ENCODE assay signal across 13 cellular contexts in the genomic region with DNA sequence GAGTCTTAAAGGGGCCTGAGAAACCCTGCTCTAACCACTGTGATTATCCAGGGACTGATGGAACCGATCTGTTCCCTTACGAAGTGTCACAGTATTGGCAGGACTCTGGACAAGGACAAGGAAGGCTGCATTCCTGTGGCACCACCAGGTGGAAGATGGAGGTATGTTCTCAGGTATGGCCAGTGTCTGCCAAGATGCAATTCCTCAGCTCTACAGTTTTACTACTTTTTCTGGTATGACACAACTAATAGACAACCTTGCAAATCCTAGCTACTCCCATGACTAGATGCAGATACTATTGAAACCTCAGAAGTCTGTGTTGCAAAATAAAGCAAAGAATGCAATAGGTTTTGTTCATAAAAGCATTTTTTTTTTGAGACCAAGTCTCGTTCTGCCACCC. TPM values are rescaled to one million over a fixed set of nuclear protein-coding genes. Genes with fewer than 3 reads are reported as not detected.
DNase-seq lines count a peak whose midpoint lies in the region; ATAC-seq, FAIRE-seq and TF ChIP-seq lines count a peak whose summit lies in the region.
"Had no signal": no experiment of that assay in that cellular context is flagged by ENCODE, and none has a peak within 500 bp of the region (broad histone marks: within the 10 kb centered on the region; RNA-seq: fewer than 3 reads in every experiment).

No MANE protein-coding gene starts in this region.

- H3K36me3 Mint-ChIP-seq in CD8-positive, alpha-beta memory T cell = no peaks in the 10 kb centered on the region

- no peak overlapping the region for H3K4me3 Mint-ChIP-seq in CD8-positive, alpha-beta memory T cell

- H3K36me3 ChIP-seq in RWPE2 (ENCODE audit: low read depth) (no peaks in the 10 kb centered on the region), kidney (ENCODE audit: control insufficient read depth in 1 of 2, insufficient read depth in 2 of 2, low read length in 2 of 2) (no peaks in the 10 kb centered on the region), upper lobe of right lung (peaks cover 9% of the 10 kb centered on the region), BE2C (no peaks in the 10 kb centered on the region)
- no peaks in the 10 kb centered on the region for H3K36me3 ChIP-seq in CD8-positive, alpha-beta memory T cell (ENCODE audit: insufficient read depth, low read length)
- H3K36me3 ChIP-seq: BLaER1 had no signal

- CTCF ChIA-PET in CD8-positive, alpha-beta memory T cell (lab: Charles Lee) = no interaction called here

- no peaks in the 10 kb centered on the region for H3K4me1 Mint-ChIP-seq in CD8-positive, alpha-beta memory T cell

- FAIRE-seq in kidney (lab: Jason Lieb, UNC) = no peak

- DNase-seq in left ventricle myocardium superior (no peak), Right ventricle myocardium inferior (ENCODE audit: missing footprints) (no peak), RWPE2 (ENCODE audit: low spot score) (no peak), kidney (no peak), upper lobe of right lung (no peak), BE2C (no peak), NOMO-1 treated with DMSO at 0.1 percent for 48 hours (lab: John Stamatoyannopoulos, UW; ENCODE audit: unreplicated experiment) (no peak)
- no peak for DNase-seq in CD8-positive, alpha-beta memory T cell
- DNase-seq: effector CD8-positive, alpha-beta T cell; NCI-H446; right cardiac atrium; T-helper 9 cell had no signal

- H3K4me1 ChIP-seq in RWPE2 (ENCODE audit: insufficient read depth, poor library complexity, severe bottlenecking) = peaks cover 13% of the 10 kb centered on the region
- no peaks in the 10 kb centered on the region for H3K4me1 ChIP-seq in kidney (ENCODE audit: control insufficient read depth in 1 of 2, insufficient read depth in 1 of 2, low read depth in 1 of 2, low read length in 2 of 2)
- H3K4me1 ChIP-seq in upper lobe of right lung = peaks cover 6% of the 10 kb centered on the region
- no peaks in the 10 kb centered on the region for H3K4me1 ChIP-seq in BE2C
- H3K4me1 ChIP-seq in CD8-positive, alpha-beta memory T cell (ENCODE audit: insufficient read depth, low read length) = no peaks in the 10 kb centered on the region
- H3K4me1 ChIP-seq: BLaER1 had no signal

- peak; percentile 82 for TF ChIP-seq CTCF in RWPE2 (IDR thresholded peaks at IDR 0.05; ENCODE audit: poor library complexity, severe bottlenecking)
- TF ChIP-seq CTCF in kidney (IDR thresholded peaks at IDR 0.05; ENCODE audit: borderline replicate concordance, extremely low read depth, insufficient read depth) = peak; percentile 20
- peak; percentile 28 for TF ChIP-seq CTCF in upper lobe of right lung (IDR thresholded peaks at IDR 0.05)
- no peak for TF ChIP-seq CTCF in BE2C (IDR thresholded peaks at IDR 0.05; ENCODE audit: low read depth, low read length)

- POLR2A ChIA-PET in CD8-positive, alpha-beta memory T cell (lab: Charles Lee) = no interaction called here

- intact Hi-C loops in left ventricle myocardium superior (cut with micrococcal nuclease) (no loop called here), Right ventricle myocardium inferior (cut with DNase I) (no loop called here), kidney (cut with DNase I) (no loop called here), upper lobe of right lung (cut with DNase I) (no loop called here)

- peaks cover 4 to 19% of the 10 kb centered on the region in 2 donors for H3K27me3 Mint-ChIP-seq in CD8-positive, alpha-beta memory T cell

- H3K9ac ChIP-seq in kidney (ENCODE audit: low read length in 2 of 2) = no peak overlapping the region
- H3K9ac ChIP-seq: BLaER1 had no signal

- H3K9me3 ChIP-seq in RWPE2 (ENCODE audit: severe bottlenecking) = no peaks in the 10 kb centered on the region
- no peaks in the 10 kb centered on the region for H3K9me3 ChIP-seq in kidney (ENCODE audit: control insufficient read depth in 1 of 2, low read length in 2 of 2)
- H3K9me3 ChIP-seq in upper lobe of right lung = no peaks in the 10 kb centered on the region
- no peaks in the 10 kb centered on the region for H3K9me3 ChIP-seq in BE2C
- no peaks in the 10 kb centered on the region for H3K9me3 ChIP-seq in CD8-positive, alpha-beta memory T cell (ENCODE audit: low read length)
- H3K9me3 ChIP-seq: BLaER1 had no signal

- no peaks in the 10 kb centered on the region for H3K9me3 Mint-ChIP-seq in CD8-positive, alpha-beta memory T cell

- ATAC-seq in left ventricle myocardium superior = peak; percentile 26
- no peak for ATAC-seq in Right ventricle myocardium inferior
- ATAC-seq in RWPE2 (ENCODE audit: low read depth) = peak; percentile 63
- ATAC-seq in upper lobe of right lung = peak; percentile 92

- H3K27ac Mint-ChIP-seq in CD8-positive, alpha-beta memory T cell = no peak overlapping the region

- H3K4me3 ChIP-seq in RWPE2 (ENCODE audit: severe bottlenecking) (no peak overlapping the region), kidney (ENCODE audit: low read length in 2 of 2) (no peak overlapping the region), upper lobe of right lung (no peak overlapping the region), BE2C (ENCODE audit: low read depth, low read length) (no peak overlapping the region)
- H3K4me3 ChIP-seq in CD8-positive, alpha-beta memory T cell (ENCODE audit: low read length) = no peak overlapping the region
- H3K4me3 ChIP-seq: BLaER1 had no signal

- H3K27ac ChIP-seq in RWPE2 (ENCODE audit: poor library complexity, severe bottlenecking) = no peak overlapping the region
- no peak overlapping the region for H3K27ac ChIP-seq in kidney (ENCODE audit: low read depth in 2 of 2, low read length in 2 of 2)
- H3K27ac ChIP-seq in upper lobe of right lung = no peak overlapping the region
- no peak overlapping the region for H3K27ac ChIP-seq in CD8-positive, alpha-beta memory T cell (ENCODE audit: low read depth, low read length)
- H3K27ac ChIP-seq: BLaER1 had no signal

- no peaks in the 10 kb centered on the region for H3K27me3 ChIP-seq in RWPE2 (ENCODE audit: insufficient read depth, poor library complexity, severe bottlenecking)
- H3K27me3 ChIP-seq in upper lobe of right lung = no peaks in the 10 kb centered on the region
- H3K27me3 ChIP-seq in BE2C = no peaks in the 10 kb centered on the region
- no peaks in the 10 kb centered on the region for H3K27me3 ChIP-seq in CD8-positive, alpha-beta memory T cell (ENCODE audit: insufficient read depth, low read length, poor library complexity, severe bottlenecking)
- H3K27me3 ChIP-seq: BLaER1 had no signal

RNA-seq across cellular contexts. Expression of a gene that starts 14.6 kb away (rescaled TPM):
- 7.6 TPM for total RNA-seq in left ventricle myocardium superior
- 11.7 TPM for total RNA-seq in Right ventricle myocardium inferior
- total RNA-seq in kidney = 77.1 TPM
- 17.3 TPM for polyA plus RNA-seq in kidney (ENCODE audit: insufficient read depth, low read depth, low replicate concordance)
- 137 TPM for total RNA-seq in upper lobe of right lung
- 2.4 TPM for polyA plus RNA-seq in BE2C (2012; ENCODE audit: insufficient read depth, insufficient read length, low read depth)
- 1 to 10 TPM in 1 of 2 experiments, under 1 TPM in 1; 0.57 to 1.1 TPM for total RNA-seq in CD8-positive, alpha-beta memory T cell
- polyA plus RNA-seq in CD8-positive, alpha-beta memory T cell = 4.7 TPM
